In genomic region chr12:115468087-115468510, GRCh38 we compare ENCODE assay signal across 12 cellular contexts.
DNase-seq lines count a peak whose midpoint lies in the region; ATAC-seq and TF ChIP-seq lines count a peak whose summit lies in the region.
"Had no signal": no experiment of that assay in that cellular context is flagged by ENCODE, and none has a peak within 500 bp of the region (broad histone marks: within the 10 kb centered on the region; RNA-seq: fewer than 3 reads in every experiment).

No MANE protein-coding gene starts in this region.

- TF ChIP-seq CTCF in MCF 10A (IDR thresholded peaks at IDR 0.05; ENCODE audit: unreplicated experiment) = no peak
- peak; percentile 45 for TF ChIP-seq CTCF in VCaP (conservative IDR thresholded peaks at IDR 0.05)
- TF ChIP-seq CTCF in foreskin fibroblast (IDR thresholded peaks at IDR 0.05; ENCODE audit: low read depth, low read length) = peak; percentile 14
- TF ChIP-seq CTCF in transverse colon (IDR thresholded peaks at IDR 0.05) = peak in 4 of 5 experiments; percentile 37 to 63 (median 46)

- DNase-seq in T47D (ENCODE audit: low read depth in 1 of 2, low spot score in 1 of 2) (peak; percentile 57 to 63), MCF 10A (ENCODE audit: unreplicated experiment) (no peak), foreskin fibroblast (no peak), transverse colon (peak; percentile 67), NCI-H524 (lab: John Stamatoyannopoulos, UW) (no peak), G401 (ENCODE audit: low spot score) (no peak)
- DNase-seq: activated CD4-positive, alpha-beta T cell treated with anti-CD3 and anti-CD28 coated beads for 4 hours; activated naive CD4-positive, alpha-beta T cell; NCI-H2029; nephron progenitor cell had no signal

- peaks cover 15% of the 10 kb centered on the region for H3K27me3 Mint-ChIP-seq in MCF 10A (ENCODE audit: insufficient read depth, unreplicated experiment)

- no peak for ATAC-seq in GM19455 (IDR thresholded peaks at IDR 0.05; ENCODE audit: unreplicated experiment)

- peaks cover 0 to 6% (median 3%) of the 10 kb centered on the region in 4 donors for H3K4me1 ChIP-seq in transverse colon

- no peak overlapping the region for H3K27ac Mint-ChIP-seq in MCF 10A (ENCODE audit: low read depth, unreplicated experiment)
- H3K27ac Mint-ChIP-seq: nephron progenitor cell had no signal

- TF ChIP-seq EP300 in transverse colon (IDR thresholded peaks at IDR 0.05; ENCODE audit: low read depth) = no peak

- no TSS peak for BruUV-seq in MCF 10A (replicated peaks; lab: Mats Ljungman, UMichigan)

- H3K36me3 ChIP-seq in transverse colon = no peaks in the 10 kb centered on the region

- POLR2A ChIA-PET in MCF 10A (lab: Yijun Ruan, JAX) = no interaction called here

- H3K4me3 Mint-ChIP-seq in MCF 10A (ENCODE audit: unreplicated experiment) = no peak overlapping the region
- H3K4me3 Mint-ChIP-seq: nephron progenitor cell had no signal

- H3K9me3 ChIP-seq in transverse colon = no peaks in the 10 kb centered on the region

- H3K27ac ChIP-seq in VCaP (no peak overlapping the region), transverse colon (no peak overlapping the region)

- no peaks in the 10 kb centered on the region for H3K4me1 Mint-ChIP-seq in MCF 10A (ENCODE audit: insufficient read depth, unreplicated experiment)

- WGBS in transverse colon (ENCODE audit: low coverage in 1 of 2), 2 donors = 55% methylated on average over 4 of the region's 4 CpGs; no CpG with 5 or more reads in 1 of the 2 donors

- in situ Hi-C loops in T47D (cut with HindIII; ENCODE audit: low pct_unique_long_range_greater_than_20kb, low sequenced_read_pairs) (no loop called here), transverse colon (cut with MboI; ENCODE audit: low pct_ligation_motif_present in 1 of 4, low pct_unique_long_range_greater_than_20kb in 1 of 4, low sequenced_read_pairs in 3 of 4) (no loop called here), G401 (cut with HindIII; ENCODE audit: low sequenced_read_pairs) (no loop called here)

- no peak overlapping the region for H3K4me3 ChIP-seq in foreskin fibroblast (ENCODE audit: low read depth in 1 of 2, low read length in 2 of 2)
- no peak overlapping the region for H3K4me3 ChIP-seq in transverse colon

- intact Hi-C loops in MCF 10A (cut with micrococcal nuclease) (no loop called here), transverse colon (cut with DNase I; ENCODE audit: low total_unique reads) (no loop called here)

- H3K27me3 ChIP-seq in transverse colon = no peaks in the 10 kb centered on the region

- no peaks in the 10 kb centered on the region for H3K36me3 Mint-ChIP-seq in MCF 10A (ENCODE audit: insufficient read depth, unreplicated experiment)

- TF ChIP-seq POLR2A in transverse colon (IDR thresholded peaks at IDR 0.05) = no peak

- CTCF ChIA-PET in MCF 10A (lab: Yijun Ruan, JAX) = interaction anchor here (0.9 kb wide), 1 partner anchor 10 kb away, joined by 3 read pairs; no protein-coding TSS in a partner anchor

- no peaks in the 10 kb centered on the region for H3K9me3 Mint-ChIP-seq in MCF 10A (ENCODE audit: unreplicated experiment)

Comparison
In these comparisons a context has a peak if more than half of its experiments do, and no peak if none do; other contexts are left out.
1. DNase-seq: peak in T47D (2 of 2) and transverse colon (single experiment); none in MCF 10A (single experiment), foreskin fibroblast (0 of 2), NCI-H524 (0 of 2) and G401 (single experiment).